ENCODE assay signal across 8 cellular contexts in the genomic region with DNA sequence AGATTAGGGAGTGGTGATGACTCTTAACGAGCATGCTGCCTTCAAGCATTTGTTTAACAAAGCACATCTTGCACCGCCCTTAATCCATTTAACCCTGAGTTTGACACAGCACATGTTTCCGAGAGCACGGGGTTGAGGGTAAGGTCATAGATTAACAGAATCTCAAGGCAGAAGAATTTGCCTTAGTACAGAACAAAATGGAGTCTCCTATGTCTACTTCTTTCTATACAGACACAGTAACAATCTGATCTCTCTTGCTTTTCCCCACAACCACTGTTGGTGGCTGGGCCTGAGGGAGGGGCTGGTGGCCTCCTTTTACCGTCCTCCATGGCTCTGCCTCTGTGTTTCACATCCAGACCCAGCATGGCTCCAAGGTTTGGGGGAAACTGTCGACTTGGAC. TPM values are rescaled to one million over a fixed set of nuclear protein-coding genes. Genes with fewer than 3 reads are reported as not detected.
DNase-seq lines count a peak whose midpoint lies in the region; ATAC-seq and TF ChIP-seq lines count a peak whose summit lies in the region.
"Not testable (repeated sequence)": the region's sequence is repeated elsewhere in the genome, so short reads cannot be mapped to it uniquely, and the experiment has no call there.

No MANE protein-coding gene starts in this region.

- H3K9me2 ChIP-seq in hepatocyte (replicated peaks; ENCODE audit: insufficient read depth): not testable (repeated sequence)

- not testable (repeated sequence) for BruUV-seq in mammary epithelial cell (replicated peaks; lab: Mats Ljungman, UMichigan)

- H3K9ac ChIP-seq in DND-41 (ENCODE audit: low read depth, low read length); mammary epithelial cell (ENCODE audit: insufficient read depth, low read length): not testable (repeated sequence)

- dilution Hi-C loops in mammary epithelial cell (cut with HindIII; ENCODE audit: low sequenced_read_pairs): not testable (repeated sequence)

- H2AFZ ChIP-seq in DND-41 (ENCODE audit: low read depth, low read length) (0 out of 2 replicates have a peak overlapping the region, but pooled peaks have one; percentile 16), mammary epithelial cell (ENCODE audit: low read depth, low read length) (peak overlapping the region; percentile 33), hepatocyte (peak overlapping the region; percentile 35)

- not testable (repeated sequence) for ATAC-seq in DND-41 (ENCODE audit: insufficient read depth, low read depth); RWPE2 (ENCODE audit: low read depth)

- CTCF ChIA-PET in mammary epithelial cell (lab: Charles Lee; ENCODE audit: low non-redundant PET): not testable (repeated sequence)

- H3K4me1 ChIP-seq in DND-41 (ENCODE audit: insufficient read depth, low read length); mesodermal cell (ENCODE audit: control insufficient read depth, insufficient read depth, low read length, poor library complexity, severe bottlenecking): not testable (repeated sequence)
- H3K4me1 ChIP-seq in RWPE2 (ENCODE audit: insufficient read depth, poor library complexity, severe bottlenecking): peaks cover 40% of the 10 kb centered on the region
- peaks cover 17% of the 10 kb centered on the region for H3K4me1 ChIP-seq in mammary epithelial cell (ENCODE audit: insufficient read depth, low read length)
- peaks cover 16% of the 10 kb centered on the region for H3K4me1 ChIP-seq in hepatocyte (ENCODE audit: insufficient read depth)

- H3K27ac ChIP-seq in DND-41 (ENCODE audit: low read length); mammary epithelial cell (ENCODE audit: insufficient read depth, low read depth, low read length): not testable (repeated sequence)
- H3K27ac ChIP-seq in RWPE2 (ENCODE audit: poor library complexity, severe bottlenecking): peak overlapping the region; percentile 76
- H3K27ac ChIP-seq in hepatocyte: peak overlapping the region; percentile 88
- peak overlapping the region; percentile 24 for H3K27ac ChIP-seq in mesodermal cell (ENCODE audit: low read depth, low read length, severe bottlenecking)

- TF ChIP-seq CTCF in DND-41 (IDR thresholded peaks at IDR 0.05; ENCODE audit: borderline replicate concordance, extremely low read depth, low read length, poor library complexity, severe bottlenecking); HFFc6 (IDR thresholded peaks at IDR 0.05); RWPE2 (IDR thresholded peaks at IDR 0.05; ENCODE audit: poor library complexity, severe bottlenecking); mammary epithelial cell (conservative IDR thresholded peaks at IDR 0.05 in 1 of 2, IDR thresholded peaks at IDR 0.05 in 1 of 2; ENCODE audit: extremely low read depth in 1 of 2, insufficient read depth in 1 of 2, low read depth in 1 of 2, low read length in 2 of 2); hepatocyte (IDR thresholded peaks at IDR 0.05; ENCODE audit: poor library complexity); progenitor cell of endocrine pancreas (IDR thresholded peaks at IDR 0.05; ENCODE audit: unreplicated experiment): not testable (repeated sequence)

- not testable (repeated sequence) for H3K27me3 ChIP-seq in DND-41 (ENCODE audit: insufficient read depth, low read length, poor library complexity); RWPE2 (ENCODE audit: insufficient read depth, poor library complexity, severe bottlenecking); mammary epithelial cell (ENCODE audit: insufficient read depth, low read length); hepatocyte

- in situ Hi-C loops in mammary epithelial cell (cut with MboI; ENCODE audit: low sequenced_read_pairs in 2 of 2): not testable (repeated sequence)

- H3K27ac Mint-ChIP-seq in HFFc6 (peak overlapping the region; percentile 6; the same call in 1 of the 2 replicates), progenitor cell of endocrine pancreas (peak overlapping the region; percentile 77)

- not testable (repeated sequence) for H3K4me3 ChIP-seq in DND-41 (ENCODE audit: low read depth in 1 of 2, low read length in 2 of 2); RWPE2 (ENCODE audit: severe bottlenecking); mammary epithelial cell (replicated peaks in 1 of 3; ENCODE audit: insufficient read depth in 1 of 3, low read depth in 2 of 3, low read length in 3 of 3); hepatocyte; mesodermal cell (ENCODE audit: extremely low read depth, insufficient read depth, low read length, poor library complexity, severe bottlenecking)

- intact Hi-C loops in mammary epithelial cell (cut with micrococcal nuclease): not testable (repeated sequence)

- H3K9me3 ChIP-seq in DND-41 (ENCODE audit: insufficient read depth, low read length, severe bottlenecking); RWPE2 (ENCODE audit: severe bottlenecking); mammary epithelial cell (replicated peaks; ENCODE audit: insufficient read depth, low read length); hepatocyte (ENCODE audit: low read depth); mesodermal cell (ENCODE audit: control insufficient read depth, low read length): not testable (repeated sequence)

- H3K79me2 ChIP-seq in DND-41 (ENCODE audit: insufficient read depth, low read length); mammary epithelial cell (ENCODE audit: insufficient read depth, low read length); hepatocyte: not testable (repeated sequence)

- not testable (repeated sequence) for H3K36me3 Mint-ChIP-seq in HFFc6 (ENCODE audit: low read depth); progenitor cell of endocrine pancreas (ENCODE audit: insufficient read depth)

- H4K20me1 ChIP-seq in DND-41 (ENCODE audit: insufficient read depth, low read length); mammary epithelial cell (ENCODE audit: insufficient read depth, low read length); hepatocyte (ENCODE audit: insufficient read depth, poor library complexity, severe bottlenecking): not testable (repeated sequence)

- H3K4me3 Mint-ChIP-seq in HFFc6: peak overlapping the region; percentile 26; the same call in 1 of the 2 replicates
- peak overlapping the region; percentile 1 for H3K4me3 Mint-ChIP-seq in progenitor cell of endocrine pancreas (ENCODE audit: low read depth)

- not testable (repeated sequence) for DNase-seq in DND-41; HFFc6; RWPE2 (ENCODE audit: low spot score); mammary epithelial cell; hepatocyte (ENCODE audit: low spot score); progenitor cell of endocrine pancreas (ENCODE audit: low spot score, unreplicated experiment)
- peak; percentile 9 to 22 for DNase-seq in NCI-H524 (lab: John Stamatoyannopoulos, UW)

- not testable (repeated sequence) for H3K4me2 ChIP-seq in DND-41 (ENCODE audit: insufficient read depth, low read length); mammary epithelial cell (ENCODE audit: insufficient read depth, low read depth, low read length)
- peak overlapping the region; percentile 6 for H3K4me2 ChIP-seq in hepatocyte

- WGBS in mammary epithelial cell (ENCODE audit: low coverage, missing lambda C conversion rate): 90% methylated on average over 6 of the region's 6 CpGs
- WGBS in hepatocyte (ENCODE audit: low lambda C conversion rate, missing lambda C conversion rate): 28% methylated on average over 6 of the region's 6 CpGs
- WGBS in mesodermal cell (ENCODE audit: insufficient coverage in 2 of 2), 2 experiments: 63 to 83% methylated on average over 1 of the region's 6 CpGs

- not testable (repeated sequence) for H3K27me3 Mint-ChIP-seq in HFFc6 (ENCODE audit: insufficient read depth); progenitor cell of endocrine pancreas

- H3K9me3 Mint-ChIP-seq in HFFc6; progenitor cell of endocrine pancreas (ENCODE audit: low read depth): not testable (repeated sequence)

- H3K36me3 ChIP-seq in DND-41 (ENCODE audit: insufficient read depth, low read length); RWPE2 (ENCODE audit: low read depth); mammary epithelial cell (ENCODE audit: insufficient read depth, low read length); hepatocyte (replicated peaks; ENCODE audit: insufficient read depth, low read depth); mesodermal cell (ENCODE audit: control insufficient read depth, insufficient read depth, low read length): not testable (repeated sequence)

- H3K4me1 Mint-ChIP-seq in HFFc6 (ENCODE audit: low read depth) (peaks cover 43% of the 10 kb centered on the region), progenitor cell of endocrine pancreas (ENCODE audit: low read depth) (peaks cover 13% of the 10 kb centered on the region)

RNA-seq across cellular contexts. Expression of a gene that starts 23.6 kb away (rescaled TPM):
- total RNA-seq in HFFc6 (2021; fragmentation: NEBNext Ultra II Directional; extraction: Animal tissue kit (Norgen Biotek cat#: 25700)): 10 to 100 TPM; 56.0 to 65.1 (median 59.4) TPM
- total RNA-seq in mammary epithelial cell (10 to 100 TPM; 40.0 to 67.3 TPM), hepatocyte (55.0 and 61.3 TPM in 2 replicates), progenitor cell of endocrine pancreas (55.2 and 56.3 TPM in 2 replicates)
- polyA plus RNA-seq in mammary epithelial cell (38.9 TPM), hepatocyte (12.7 and 17.8 TPM in 2 replicates)
- polyA minus RNA-seq in mammary epithelial cell: 84.7 TPM
- polyA plus RNA-seq in mesodermal cell (2013, experiment 1 of 2): 39.3 TPM
- 35.9 TPM for polyA plus RNA-seq in mesodermal cell (2013, experiment 2 of 2)

RNA-seq across cellular contexts. Expression of a gene that starts 37.1 kb away (rescaled TPM):
- total RNA-seq in HFFc6 (2021; fragmentation: NEBNext Ultra II Directional; extraction: Animal tissue kit (Norgen Biotek cat#: 25700)): 100 to 1,000 TPM; 132 to 194 (median 161) TPM
- total RNA-seq in mammary epithelial cell (100 to 1,000 TPM in 1 of 2 donors, 10 to 100 TPM in 1; 37.8 to 100 TPM), hepatocyte (86.9 and 95.2 TPM in 2 replicates), progenitor cell of endocrine pancreas (119 and 122 TPM in 2 replicates)
- polyA plus RNA-seq in mammary epithelial cell (194 TPM), hepatocyte (224 and 256 TPM in 2 replicates)
- 64.2 TPM for polyA minus RNA-seq in mammary epithelial cell
- 216 TPM for polyA plus RNA-seq in mesodermal cell (2013, experiment 1 of 2)
- 201 TPM for polyA plus RNA-seq in mesodermal cell (2013, experiment 2 of 2)
